ENCODE assay signal across 1 cellular context in the genomic region with DNA sequence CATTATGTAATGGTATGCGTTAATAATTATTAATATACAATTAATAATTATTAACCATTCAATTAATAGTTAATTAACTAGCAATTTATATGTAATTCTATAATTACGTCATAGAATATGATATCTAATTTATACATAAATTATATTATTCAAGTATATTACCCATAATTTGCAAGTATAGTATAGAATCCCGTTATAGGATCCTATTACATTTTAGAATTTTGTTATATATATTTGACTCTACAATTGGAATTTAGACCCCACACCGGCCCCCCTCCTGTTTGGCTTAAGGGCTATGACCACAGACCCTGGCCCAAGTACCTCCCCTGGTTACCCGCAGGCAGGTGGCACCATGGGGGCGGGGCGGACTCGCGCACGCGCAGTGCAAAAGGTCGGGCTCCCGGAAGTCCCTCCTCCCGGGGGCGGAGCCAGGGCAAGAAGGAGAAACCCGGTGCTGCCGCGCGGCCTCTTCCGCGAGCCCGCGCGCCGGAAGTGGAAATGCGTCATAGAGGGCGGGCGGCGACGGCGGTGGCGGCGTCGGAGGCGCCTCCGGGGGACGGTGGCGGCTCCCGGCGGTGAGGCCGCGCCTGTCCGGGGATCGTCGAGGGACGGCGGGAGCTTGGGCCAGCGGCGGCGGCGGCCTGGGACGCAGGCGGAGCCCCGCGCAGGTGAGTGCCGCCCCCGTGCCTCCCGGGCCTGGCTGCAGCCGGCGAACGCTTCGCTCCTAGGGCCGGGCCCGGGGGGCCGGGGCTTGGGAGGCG.
TF ChIP-seq lines count a peak whose summit lies in the region.

A gene with protein sequence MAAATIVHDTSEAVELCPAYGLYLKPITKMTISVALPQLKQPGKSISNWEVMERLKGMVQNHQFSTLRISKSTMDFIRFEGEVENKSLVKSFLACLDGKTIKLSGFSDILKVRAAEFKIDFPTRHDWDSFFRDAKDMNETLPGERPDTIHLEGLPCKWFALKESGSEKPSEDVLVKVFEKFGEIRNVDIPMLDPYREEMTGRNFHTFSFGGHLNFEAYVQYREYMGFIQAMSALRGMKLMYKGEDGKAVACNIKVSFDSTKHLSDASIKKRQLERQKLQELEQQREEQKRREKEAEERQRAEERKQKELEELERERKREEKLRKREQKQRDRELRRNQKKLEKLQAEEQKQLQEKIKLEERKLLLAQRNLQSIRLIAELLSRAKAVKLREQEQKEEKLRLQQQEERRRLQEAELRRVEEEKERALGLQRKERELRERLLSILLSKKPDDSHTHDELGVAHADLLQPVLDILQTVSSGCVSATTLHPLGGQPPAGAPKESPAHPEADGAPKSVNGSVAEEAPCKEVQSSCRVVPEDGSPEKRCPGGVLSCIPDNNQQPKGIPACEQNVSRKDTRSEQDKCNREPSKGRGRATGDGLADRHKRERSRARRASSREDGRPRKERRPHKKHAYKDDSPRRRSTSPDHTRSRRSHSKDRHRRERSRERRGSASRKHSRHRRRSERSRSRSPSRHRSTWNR (plus strand): TSS at position 503 of the 761 bp plus-strand sequence. CDS start 1,859 bp downstream, outside the sequence.

TF ChIP-seq in A549, 52 proteins besides CTCF, POLR2A, EP300 and RAD21 (continued from another document):
- TF ChIP-seq FOSL2 (IDR thresholded peaks at IDR 0.05), result no peak
- TF ChIP-seq FOSL2 (CRISPR knock-in tag; IDR thresholded peaks at IDR 0.05), result peak; percentile 56
- no peak for TF ChIP-seq ZFP36 (IDR thresholded peaks at IDR 0.05; ENCODE audit: borderline replicate concordance, partially characterized antibody)
- TF ChIP-seq HEYL (CRISPR knock-in tag; IDR thresholded peaks at IDR 0.05), result no peak
- TF ChIP-seq PHF8 (IDR thresholded peaks at IDR 0.05; ENCODE audit: borderline replicate concordance, low read depth), result 0 out of 2 replicates have a peak, but pooled peaks have one; percentile 34
- TF ChIP-seq, protein P1, sequence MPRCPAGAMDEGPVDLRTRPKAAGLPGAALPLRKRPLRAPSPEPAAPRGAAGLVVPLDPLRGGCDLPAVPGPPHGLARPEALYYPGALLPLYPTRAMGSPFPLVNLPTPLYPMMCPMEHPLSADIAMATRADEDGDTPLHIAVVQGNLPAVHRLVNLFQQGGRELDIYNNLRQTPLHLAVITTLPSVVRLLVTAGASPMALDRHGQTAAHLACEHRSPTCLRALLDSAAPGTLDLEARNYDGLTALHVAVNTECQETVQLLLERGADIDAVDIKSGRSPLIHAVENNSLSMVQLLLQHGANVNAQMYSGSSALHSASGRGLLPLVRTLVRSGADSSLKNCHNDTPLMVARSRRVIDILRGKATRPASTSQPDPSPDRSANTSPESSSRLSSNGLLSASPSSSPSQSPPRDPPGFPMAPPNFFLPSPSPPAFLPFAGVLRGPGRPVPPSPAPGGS (IDR thresholded peaks at IDR 0.05), result peak; percentile 73; the same call in 2 of the 3 replicates
- no peak for TF ChIP-seq MYC (IDR thresholded peaks at IDR 0.05; ENCODE audit: borderline replicate concordance, low read length)
- TF ChIP-seq MAZ (IDR thresholded peaks at IDR 0.05; ENCODE audit: borderline replicate concordance, low read depth, low read length), result no peak
- no peak for TF ChIP-seq CEBPB (IDR thresholded peaks at IDR 0.05)
- TF ChIP-seq, protein P2, sequence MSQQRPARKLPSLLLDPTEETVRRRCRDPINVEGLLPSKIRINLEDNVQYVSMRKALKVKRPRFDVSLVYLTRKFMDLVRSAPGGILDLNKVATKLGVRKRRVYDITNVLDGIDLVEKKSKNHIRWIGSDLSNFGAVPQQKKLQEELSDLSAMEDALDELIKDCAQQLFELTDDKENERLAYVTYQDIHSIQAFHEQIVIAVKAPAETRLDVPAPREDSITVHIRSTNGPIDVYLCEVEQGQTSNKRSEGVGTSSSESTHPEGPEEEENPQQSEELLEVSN (IDR thresholded peaks at IDR 0.05; ENCODE audit: borderline replicate concordance, low read depth), result peak; percentile 44; the same call in 1 of the 2 replicates
- TF ChIP-seq KDM5A (IDR thresholded peaks at IDR 0.05), result no peak
- no peak for TF ChIP-seq SREBF2 (IDR thresholded peaks at IDR 0.05)
- TF ChIP-seq JUNB (IDR thresholded peaks at IDR 0.05), result no peak
- TF ChIP-seq, protein P3, sequence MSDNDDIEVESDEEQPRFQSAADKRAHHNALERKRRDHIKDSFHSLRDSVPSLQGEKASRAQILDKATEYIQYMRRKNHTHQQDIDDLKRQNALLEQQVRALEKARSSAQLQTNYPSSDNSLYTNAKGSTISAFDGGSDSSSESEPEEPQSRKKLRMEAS (IDR thresholded peaks at IDR 0.05), result peak; percentile 56
- no peak for TF ChIP-seq RFX5 (IDR thresholded peaks at IDR 0.05)
- TF ChIP-seq MAFK (IDR thresholded peaks at IDR 0.05; ENCODE audit: partially characterized antibody), result no peak
- TF ChIP-seq CBX8 (IDR thresholded peaks at IDR 0.05), result no peak
- TF ChIP-seq HOXB5 (CRISPR knock-in tag; IDR thresholded peaks at IDR 0.05), result no peak
